9 cellular contexts compared by ENCODE assay signal in genomic region chrX:24646745-24647182, GRCh38. TPM values are rescaled to one million over a fixed set of nuclear protein-coding genes. Genes with fewer than 3 reads are reported as not detected.
DNase-seq lines count a peak whose midpoint lies in the region; ATAC-seq, FAIRE-seq and TF ChIP-seq lines count a peak whose summit lies in the region.
"Had no signal": no experiment of that assay in that cellular context is flagged by ENCODE, and none has a peak within 500 bp of the region (broad histone marks: within the 10 kb centered on the region; RNA-seq: fewer than 3 reads in every experiment).

No MANE protein-coding gene starts in this region.

- no peak for TF ChIP-seq CTCF in astrocyte of the cerebellum (IDR thresholded peaks at IDR 0.05; ENCODE audit: low read depth, low read length, missing control alignments)
- TF ChIP-seq CTCF in thoracic aorta (IDR thresholded peaks at IDR 0.05), result no peak
- no peak for TF ChIP-seq CTCF in prostate gland (IDR thresholded peaks at IDR 0.05)
- TF ChIP-seq CTCF in HepG2 (CRISPR knock-in tag; IDR thresholded peaks at IDR 0.05), result no peak

- H3K27me3 ChIP-seq in thoracic aorta (replicated peaks; ENCODE audit: insufficient read depth) (no peaks in the 10 kb centered on the region), prostate gland (replicated peaks; ENCODE audit: insufficient read depth) (no peaks in the 10 kb centered on the region), HepG2 (ENCODE audit: control insufficient read depth in 1 of 2, insufficient read depth in 2 of 2, low read length in 2 of 2) (no peaks in the 10 kb centered on the region)

- no peak for TF ChIP-seq RAD21 in HepG2 (CRISPR knock-in tag; IDR thresholded peaks at IDR 0.05)

- H4K20me1 ChIP-seq in HepG2 (ENCODE audit: insufficient read depth, low read length), result no peaks in the 10 kb centered on the region

- POLR2A ChIA-PET in HepG2 (lab: Yijun Ruan, JAX), result no interaction called here

- FAIRE-seq in HepG2 (lab: Jason Lieb, UNC), result no peak

- in situ Hi-C loops in astrocyte of the cerebellum (cut with HindIII; ENCODE audit: low sequenced_read_pairs) (no loop called here), HepG2 (cut with HindIII; ENCODE audit: extremely low pct_ligation_motif_present, low pct_unique_long_range_greater_than_20kb) (no loop called here)

- H2AFZ ChIP-seq in HepG2 (ENCODE audit: low read length), result no peak overlapping the region

- no peaks in the 10 kb centered on the region for H3K36me3 ChIP-seq in thoracic aorta
- no peaks in the 10 kb centered on the region for H3K36me3 ChIP-seq in prostate gland
- H3K36me3 ChIP-seq in HepG2 (replicated peaks in 1 of 2; ENCODE audit: control insufficient read depth in 1 of 2, insufficient read depth in 2 of 2, low read length in 2 of 2), result no peaks in the 10 kb centered on the region

- H3K4me3 ChIP-seq in astrocyte of the cerebellum (ENCODE audit: low read depth, low read length), result peak overlapping the region; percentile 29
- H3K4me3 ChIP-seq in thoracic aorta, result peak overlapping the region; percentile 67
- no peak overlapping the region for H3K4me3 ChIP-seq in prostate gland
- no peak overlapping the region for H3K4me3 ChIP-seq in HepG2 (replicated peaks in 1 of 3; ENCODE audit: insufficient read depth in 1 of 3, low read depth in 2 of 3, low read length in 3 of 3)

- H3K9me3 ChIP-seq in thoracic aorta (no peaks in the 10 kb centered on the region), prostate gland (no peaks in the 10 kb centered on the region), HepG2 (ENCODE audit: low read length) (no peaks in the 10 kb centered on the region)

- TF ChIP-seq EP300 in HepG2 (IDR thresholded peaks at IDR 0.05; ENCODE audit: low read depth in 2 of 2, low read length in 2 of 2) (no peak), HepG2 (CRISPR knock-in tag; IDR thresholded peaks at IDR 0.05; ENCODE audit: borderline replicate concordance) (no peak)

- ATAC-seq in GM19351 (IDR thresholded peaks at IDR 0.05; ENCODE audit: unreplicated experiment) (peak; percentile 1), thoracic aorta (ENCODE audit: insufficient number of reproducible peaks, low FRiP score, low read depth) (no peak), HG02642 (IDR thresholded peaks at IDR 0.05; ENCODE audit: poor library complexity, unreplicated experiment) (no peak), HepG2 (no peak)
- ATAC-seq: Panc1 had no signal

- DNase-seq in NCI-H1048 (lab: John Stamatoyannopoulos, UW), result peak; percentile 80
- no peak for DNase-seq in astrocyte of the cerebellum (ENCODE audit: low read depth)
- DNase-seq in iris pigment epithelial cell (ENCODE audit: low read depth), result peak; percentile 21
- no peak for DNase-seq in thoracic aorta (ENCODE audit: low spot score)
- no peak for DNase-seq in prostate gland (ENCODE audit: low spot score)
- no peak for DNase-seq in HepG2 (ENCODE audit: low spot score)

- no peak for TF ChIP-seq POLR2A in prostate gland (IDR thresholded peaks at IDR 0.05)
- no peak for TF ChIP-seq POLR2A in HepG2 (IDR thresholded peaks at IDR 0.05; ENCODE audit: insufficient read depth in 1 of 2, low read depth in 2 of 2, low read length in 2 of 2)

- no peak overlapping the region for H3K9ac ChIP-seq in HepG2 (ENCODE audit: insufficient read depth, low read depth, low read length)

- no peaks in the 10 kb centered on the region for H3K4me1 ChIP-seq in thoracic aorta (ENCODE audit: control insufficient read depth in 1 of 2, low read depth in 2 of 2)
- no peaks in the 10 kb centered on the region for H3K4me1 ChIP-seq in prostate gland (replicated peaks)
- H3K4me1 ChIP-seq in HepG2 (ENCODE audit: insufficient read depth, low read length), result peaks cover 16% of the 10 kb centered on the region

- CTCF ChIA-PET in HepG2 (lab: Yijun Ruan, JAX; ENCODE audit: low intra/inter-chr PET ratio, low total read pairs), result no interaction called here

- WGBS in prostate gland, result 0% methylated on average over 13 of the region's 13 CpGs
- 93% methylated on average over 13 of the region's 13 CpGs for WGBS in HepG2 (ENCODE audit: low lambda C conversion rate)

- BruUV-seq in HepG2 (replicated peaks; lab: Mats Ljungman, UMichigan), result no TSS peak

- H3K27ac ChIP-seq in thoracic aorta (no peak overlapping the region), prostate gland (no peak overlapping the region), HepG2 (ENCODE audit: extremely low read length, insufficient read depth, low read length) (no peak overlapping the region)

- intact Hi-C loops in prostate gland (cut with DNase I) (no loop called here), HepG2 (cut with micrococcal nuclease; ENCODE audit: unreplicated experiment) (no loop called here)

- H3K4me2 ChIP-seq in HepG2 (ENCODE audit: low read depth, low read length), result no peak overlapping the region

- H3K79me2 ChIP-seq in HepG2 (ENCODE audit: insufficient read depth, low read length), result no peaks in the 10 kb centered on the region

TF ChIP-seq in HepG2, 621 proteins besides CTCF, POLR2A, EP300 and RAD21 (continues in another document):
- no peak for TF ChIP-seq ZNF891 (CRISPR knock-in tag; IDR thresholded peaks at IDR 0.05)
- no peak for TF ChIP-seq ZBTB39 (CRISPR knock-in tag; IDR thresholded peaks at IDR 0.05)
- TF ChIP-seq HOXA9 (CRISPR knock-in tag; IDR thresholded peaks at IDR 0.05; ENCODE audit: borderline replicate concordance), result no peak

RNA-seq across cellular contexts. Expression of gene PCYT1B, which starts 0.4 kb away (rescaled TPM):
- total RNA-seq in thoracic aorta (under 1 TPM; under 0.01 to 0.63 TPM), prostate gland (1 to 10 TPM in 1 of 2 donors, under 1 TPM in 1; 0.27 to 6.9 TPM), HepG2 (2016; rRNA removed; fragmentation: Illumina TruSeq; extraction: Trizol) (9.2 and 15.9 TPM in 2 replicates)
- 1.7 and 1.9 TPM in 2 replicates for total RNA-seq in HepG2 (2016; cell fraction: cytosol; rRNA removed; fragmentation: Illumina TruSeq; extraction: Trizol; ENCODE audit: low read depth)
- 9.1 and 14.7 TPM in 2 replicates for total RNA-seq in HepG2 (2016; cell fraction: insoluble cytoplasmic fraction; rRNA removed; fragmentation: Illumina TruSeq; extraction: Trizol)
- 3.4 TPM in 2 replicates for total RNA-seq in HepG2 (2016; cell fraction: membrane; rRNA removed; fragmentation: Illumina TruSeq; extraction: Trizol)
- total RNA-seq in HepG2 (2016; cell fraction: nucleus; rRNA removed; fragmentation: Illumina TruSeq; extraction: Trizol), result 5.7 and 7.7 TPM in 2 replicates
- polyA plus RNA-seq in HepG2 (2011; rRNA removed), result 3.8 and 6.1 TPM in 2 replicates
- 3.0 and 3.8 TPM in 2 replicates for polyA plus RNA-seq in HepG2 (2011; cell fraction: cytosol; rRNA removed)
- 3.2 and 3.7 TPM in 2 replicates for polyA plus RNA-seq in HepG2 (2011; cell fraction: nucleus; rRNA removed)
- 0.72 and 1.4 TPM in 2 replicates for polyA plus RNA-seq in HepG2 (2012)
- 1.5 TPM in 2 replicates for polyA plus RNA-seq in HepG2 (2016; cell fraction: cytosol; fragmentation: Illumina TruSeq; extraction: Trizol; ENCODE audit: low read depth)
- 10.8 and 11.6 TPM in 2 replicates for polyA plus RNA-seq in HepG2 (2016; cell fraction: insoluble cytoplasmic fraction; fragmentation: Illumina TruSeq; extraction: Trizol; ENCODE audit: low read depth)
- polyA plus RNA-seq in HepG2 (2016; cell fraction: membrane; fragmentation: Illumina TruSeq; extraction: Trizol; ENCODE audit: low read depth), result 2.1 and 2.3 TPM in 2 replicates
- 7.3 and 9.5 TPM in 2 replicates for polyA plus RNA-seq in HepG2 (2016; cell fraction: nucleus; fragmentation: Illumina TruSeq; extraction: Trizol; ENCODE audit: insufficient read depth, low read depth)
- polyA minus RNA-seq in HepG2 (2011; rRNA and poly(A)+ RNA removed; ENCODE audit: low replicate concordance), result 8.9 TPM in 1 of 2 replicates, not detected in the other
- 3.4 and 5.6 TPM in 2 replicates for polyA minus RNA-seq in HepG2 (2011; cell fraction: cytosol; rRNA and poly(A)+ RNA removed)
- polyA minus RNA-seq in HepG2 (2011; cell fraction: nucleus; rRNA and poly(A)+ RNA removed), result 2.3 and 3.0 TPM in 2 replicates

RNA-seq across cellular contexts. Expression of gene POLA1, which starts 47.0 kb away (rescaled TPM):
- total RNA-seq in thoracic aorta (10 to 100 TPM; 11.6 to 20.6 TPM), prostate gland (10 to 100 TPM; 11.9 to 12.2 TPM), HepG2 (2016; rRNA removed; fragmentation: Illumina TruSeq; extraction: Trizol) (26.5 and 38.2 TPM in 2 replicates)
- 31.5 and 34.7 TPM in 2 replicates for total RNA-seq in HepG2 (2016; cell fraction: cytosol; rRNA removed; fragmentation: Illumina TruSeq; extraction: Trizol; ENCODE audit: low read depth)
- 26.6 and 35.6 TPM in 2 replicates for total RNA-seq in HepG2 (2016; cell fraction: insoluble cytoplasmic fraction; rRNA removed; fragmentation: Illumina TruSeq; extraction: Trizol)
- 16.9 and 21.3 TPM in 2 replicates for total RNA-seq in HepG2 (2016; cell fraction: membrane; rRNA removed; fragmentation: Illumina TruSeq; extraction: Trizol)
- 40.4 and 43.0 TPM in 2 replicates for total RNA-seq in HepG2 (2016; cell fraction: nucleus; rRNA removed; fragmentation: Illumina TruSeq; extraction: Trizol)
- 2.1 and 3.3 TPM in 2 replicates for polyA plus RNA-seq in HepG2 (2011; rRNA removed)
- polyA plus RNA-seq in HepG2 (2011; cell fraction: cytosol; rRNA removed), result 1.9 and 2.2 TPM in 2 replicates
- polyA plus RNA-seq in HepG2 (2011; cell fraction: nucleus; rRNA removed), result 2.5 and 2.8 TPM in 2 replicates
- polyA plus RNA-seq in HepG2 (2012), result 3.7 and 5.9 TPM in 2 replicates
- 0.48 and 0.66 TPM in 2 replicates for polyA plus RNA-seq in HepG2 (2016; cell fraction: cytosol; fragmentation: Illumina TruSeq; extraction: Trizol; ENCODE audit: low read depth)
- polyA plus RNA-seq in HepG2 (2016; cell fraction: insoluble cytoplasmic fraction; fragmentation: Illumina TruSeq; extraction: Trizol; ENCODE audit: low read depth), result 18.4 and 18.6 TPM in 2 replicates
- polyA plus RNA-seq in HepG2 (2016; cell fraction: membrane; fragmentation: Illumina TruSeq; extraction: Trizol; ENCODE audit: low read depth), result 1.7 and 1.9 TPM in 2 replicates
- polyA plus RNA-seq in HepG2 (2016; cell fraction: nucleus; fragmentation: Illumina TruSeq; extraction: Trizol; ENCODE audit: insufficient read depth, low read depth), result 11.7 and 13.0 TPM in 2 replicates
- polyA minus RNA-seq in HepG2 (2011; rRNA and poly(A)+ RNA removed; ENCODE audit: low replicate concordance), result 7.2 and 67.2 TPM in 2 replicates
- 4.5 and 5.7 TPM in 2 replicates for polyA minus RNA-seq in HepG2 (2011; cell fraction: cytosol; rRNA and poly(A)+ RNA removed)
- 19.8 and 21.9 TPM in 2 replicates for polyA minus RNA-seq in HepG2 (2011; cell fraction: nucleus; rRNA and poly(A)+ RNA removed)

Comparison
In these comparisons a context has a peak if more than half of its experiments do, and no peak if none do; other contexts are left out.
1. DNase-seq: peak in NCI-H1048 (single experiment) and iris pigment epithelial cell (single experiment); none in astrocyte of the cerebellum (single experiment), thoracic aorta (single experiment), prostate gland (single experiment) and HepG2 (single experiment).
2. H3K4me3 ChIP-seq: peak in astrocyte of the cerebellum (single experiment) and thoracic aorta (single experiment); none in prostate gland (0 of 2) and HepG2 (0 of 3).